ENCODE assay signal across 1 cellular context in genomic region chr13:25249001-25249543, GRCh38.
TF ChIP-seq lines count a peak whose summit lies in the region.

No MANE protein-coding gene starts in this region.

TF ChIP-seq in HepG2, 621 proteins besides CTCF, POLR2A, EP300 and RAD21:
- TF ChIP-seq ESRRA (CRISPR knock-in tag; IDR thresholded peaks at IDR 0.05; ENCODE audit: low read depth) (no peak), STAG1 (CRISPR knock-in tag; IDR thresholded peaks at IDR 0.05) (peak; percentile 10; the same call in 1 of the 2 replicates)
